Comparison of ENCODE assay signal across 8 cellular contexts in genomic region chr21:33544451-33544850, GRCh38. TPM values are rescaled to one million over a fixed set of nuclear protein-coding genes. Genes with fewer than 3 reads are reported as not detected.
DNase-seq lines count a peak whose midpoint lies in the region; ATAC-seq and TF ChIP-seq lines count a peak whose summit lies in the region.

No MANE protein-coding gene starts in this region.

- no peaks in the 10 kb centered on the region for H3K9me3 ChIP-seq in H9 (ENCODE audit: control insufficient read depth, low read depth, low read length)
- no peaks in the 10 kb centered on the region for H3K9me3 ChIP-seq in WERI-Rb-1 (ENCODE audit: severe bottlenecking)
- H3K9me3 ChIP-seq in gastroesophageal sphincter: no peaks in the 10 kb centered on the region

- no peak overlapping the region for H3K56ac ChIP-seq in H9 (ENCODE audit: insufficient read length, low read depth, low read length)

- H2BK15ac ChIP-seq in H9 (ENCODE audit: low read depth, low read length): no peak overlapping the region

- no peak for TF ChIP-seq POLR2A in gastroesophageal sphincter (IDR thresholded peaks at IDR 0.05)

- H2BK120ac ChIP-seq in H9 (ENCODE audit: low read depth, low read length, poor library complexity, severe bottlenecking): no peak overlapping the region

- H3K27me3 ChIP-seq in H9 (ENCODE audit: insufficient read depth, low read length) (no peaks in the 10 kb centered on the region), WERI-Rb-1 (ENCODE audit: insufficient read depth, low read depth, severe bottlenecking) (no peaks in the 10 kb centered on the region), gastroesophageal sphincter (no peaks in the 10 kb centered on the region)

- H3K23ac ChIP-seq in H9 (ENCODE audit: insufficient read length, low read depth, low read length): no peak overlapping the region

- H3K79me1 ChIP-seq in H9 (ENCODE audit: insufficient read depth, low read depth, low read length, poor library complexity, severe bottlenecking): peaks cover under 1% of the 10 kb centered on the region

- ATAC-seq in gastroesophageal sphincter: no peak

- H3K4me1 ChIP-seq in H9 (ENCODE audit: insufficient read depth, low read length) (no peaks in the 10 kb centered on the region), gastroesophageal sphincter (peaks cover 3 to 60% (median 23%) of the 10 kb centered on the region in 3 donors)

- H4K20me1 ChIP-seq in H9 (ENCODE audit: control insufficient read depth, insufficient read depth, insufficient read length): no peaks in the 10 kb centered on the region

- no peak overlapping the region for H2AK5ac ChIP-seq in H9 (ENCODE audit: insufficient read length, low read length)

- peak overlapping the region; percentile 100 for H3K9ac ChIP-seq in H9 (ENCODE audit: extremely low read depth, insufficient read length, low read length)

- no peak for TF ChIP-seq EP300 in gastroesophageal sphincter (IDR thresholded peaks at IDR 0.05)

- no peak overlapping the region for H3K18ac ChIP-seq in H9 (ENCODE audit: insufficient read length, low read depth, low read length)

- no peak overlapping the region for H2BK12ac ChIP-seq in H9 (ENCODE audit: insufficient read length, low read depth, low read length)

- H3K36me3 ChIP-seq in WERI-Rb-1: peaks cover 66% of the 10 kb centered on the region
- peaks cover under 1 to 31% of the 10 kb centered on the region in 2 donors for H3K36me3 ChIP-seq in gastroesophageal sphincter

- H3T11ph ChIP-seq in H9 (ENCODE audit: low read length): no peak overlapping the region

- peak overlapping the region; percentile 98 for H3K4me2 ChIP-seq in H9 (ENCODE audit: insufficient read depth, insufficient read length, low read length)

- DNase-seq in H9 (no peak), WERI-Rb-1 (no peak), NCI-H1436 (lab: John Stamatoyannopoulos, UW) (no peak), NCI-H526 (lab: John Stamatoyannopoulos, UW) (no peak), midbrain (lab: John Stamatoyannopoulos, UW) (no peak)
- no peak for DNase-seq in stimulated activated CD8-positive, alpha-beta memory T cell treated with anti-CD3 and anti-CD28 coated beads, Interleukin-4, amount 100 ng/mL, for 48 hours

- H2BK5ac ChIP-seq in H9 (ENCODE audit: insufficient read length, low read length): no peak overlapping the region

- no CpG with 5 or more reads among the region's 5 CpGs for WGBS in H9 (ENCODE audit: extremely low coverage, insufficient read length, low lambda C conversion rate)
- 4 to 8% methylated on average over 5 of the region's 5 CpGs for WGBS in gastroesophageal sphincter (ENCODE audit: low coverage in 1 of 2), 2 donors

- no peaks in the 10 kb centered on the region; a peak in 1 of 5 replicates for H3K9me3 Mint-ChIP-seq in H9

- no peaks in the 10 kb centered on the region for H3K23me2 ChIP-seq in H9 (ENCODE audit: insufficient read length, low read depth, low read length, poor library complexity, severe bottlenecking)

- TF ChIP-seq CTCF in H9 (conservative IDR thresholded peaks at IDR 0.05): no peak
- no peak for TF ChIP-seq CTCF in WERI-Rb-1 (IDR thresholded peaks at IDR 0.05; ENCODE audit: low read depth, low read length)
- TF ChIP-seq CTCF in gastroesophageal sphincter (IDR thresholded peaks at IDR 0.05): no peak

- H3K4me3 Mint-ChIP-seq in H9: peak overlapping the region; percentile 97 to 99

- H3K27ac ChIP-seq in H9 (ENCODE audit: insufficient read length, low read depth, low read length): no peak overlapping the region
- H3K27ac ChIP-seq in WERI-Rb-1: peak overlapping the region; percentile 100
- H3K27ac ChIP-seq in gastroesophageal sphincter: peak overlapping the region in 2 of 4 donors; percentile 97 to 99
- peak overlapping the region in 5 of 21 experiments; percentile 99 to 100 (median 99) for H3K27ac ChIP-seq in skin epidermis

- H2BK20ac ChIP-seq in H9 (ENCODE audit: low read depth, low read length, poor library complexity, severe bottlenecking): no peak overlapping the region

- H3K27ac Mint-ChIP-seq in H9: peak overlapping the region in 2 of 3 experiments; percentile 100; a peak in 3 of 7 replicates

- H3K27me3 Mint-ChIP-seq in H9 (ENCODE audit: low read depth): no peaks in the 10 kb centered on the region

- no peak overlapping the region for H4K5ac ChIP-seq in H9 (ENCODE audit: insufficient read length, low read depth, low read length)

- H3K4ac ChIP-seq in H9 (ENCODE audit: low read depth, low read length): no peak overlapping the region

- peaks cover 28 to 62% (median 43%) of the 10 kb centered on the region in 3 experiments for H3K36me3 Mint-ChIP-seq in H9 (ENCODE audit: insufficient read depth in 1 of 3, low read depth in 3 of 3)

- H2AFZ ChIP-seq in H9 (ENCODE audit: low read length): no peak overlapping the region

- H3K14ac ChIP-seq in H9 (ENCODE audit: insufficient read depth, low read length): no peak overlapping the region

- peaks cover 24 to 27% of the 10 kb centered on the region in 2 experiments for H3K4me1 Mint-ChIP-seq in H9

- no peak overlapping the region for H4K8ac ChIP-seq in H9 (replicated peaks; ENCODE audit: insufficient read length, low read depth, low read length)

- H4K91ac ChIP-seq in H9 (ENCODE audit: insufficient read length, low read depth, low read length): no peak overlapping the region

- H3K79me2 ChIP-seq in H9 (ENCODE audit: insufficient read depth, low read length): peaks cover 43% of the 10 kb centered on the region

- H3K4me3 ChIP-seq in WERI-Rb-1 (ENCODE audit: low read depth, low read length): peak overlapping the region; percentile 96
- H3K4me3 ChIP-seq in gastroesophageal sphincter: peak overlapping the region; percentile 64 to 74
- peak overlapping the region; percentile 59 to 86 (median 81) for H3K4me3 ChIP-seq in skin epidermis

RNA-seq across cellular contexts. Expression of gene SON, which starts 1.6 kb away (rescaled TPM):
- total RNA-seq in H9 (2021): 319 and 329 TPM in 2 replicates
- 100 to 1,000 TPM; 134 to 474 (median 401) TPM for total RNA-seq in gastroesophageal sphincter

RNA-seq across cellular contexts. Expression of gene GART, which starts 2.5 kb away (rescaled TPM):
- total RNA-seq in H9 (2021) (161 and 162 TPM in 2 replicates), gastroesophageal sphincter (10 to 100 TPM; 41.8 to 74.2 (median 67.6) TPM)

RNA-seq across cellular contexts. Expression of gene DONSON, which starts 44.0 kb away (rescaled TPM):
- 35.3 and 37.9 TPM in 2 replicates for total RNA-seq in H9 (2021)
- total RNA-seq in gastroesophageal sphincter: 1 to 10 TPM; 3.1 to 7.2 (median 4.7) TPM

RNA-seq across cellular contexts. Expression of gene DNAJC28, which starts 52.9 kb away (rescaled TPM):
- total RNA-seq in H9 (2021) (3.4 and 3.7 TPM in 2 replicates), gastroesophageal sphincter (1 to 10 TPM in 3 of 4 donors, under 1 TPM in 1; 0.67 to 4.1 (median 2.7) TPM)
